In the genomic region with DNA sequence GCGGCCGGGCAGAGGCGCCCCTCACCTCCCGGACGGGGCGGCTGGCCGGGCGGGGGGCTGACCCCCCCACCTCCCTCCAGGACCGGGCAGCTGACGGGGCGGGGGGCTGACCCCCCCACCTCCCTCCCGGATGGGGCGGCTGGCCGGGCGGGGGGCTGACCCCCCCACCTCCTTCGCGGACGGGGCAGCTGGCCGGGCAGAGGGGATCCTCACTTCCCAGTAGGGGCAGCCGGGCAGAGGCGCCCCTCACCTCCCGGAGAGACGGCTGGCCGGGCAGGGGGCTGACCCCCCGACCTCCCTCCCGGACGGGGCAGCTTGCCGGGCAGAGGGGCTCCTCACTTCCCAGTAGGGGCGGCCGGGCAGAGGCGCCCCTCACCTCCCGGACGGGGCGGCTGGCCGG, we compare ENCODE assay signal across 20 cellular contexts. TPM values are rescaled to one million over a fixed set of nuclear protein-coding genes. Genes with fewer than 3 reads are reported as not detected.
"Had no signal": no experiment of that assay in that cellular context is flagged by ENCODE, and none has a peak within 500 bp of the region (broad histone marks: within the 10 kb centered on the region; RNA-seq: fewer than 3 reads in every experiment).

No MANE protein-coding gene starts in this region.

RNA-seq across cellular contexts. Expression of gene GJA8, which starts 46.9 kb away (rescaled TPM):
- total RNA-seq: activated naive CD4-positive, alpha-beta T cell treated with anti-CD3 and anti-CD28 coated beads for 36 hours; activated naive CD4-positive, alpha-beta T cell treated with anti-CD3 and anti-CD28 coated beads, Interleukin-2, amount 50 U/mL, for 72 hours; activated naive CD8-positive, alpha-beta T cell treated with anti-CD3 and anti-CD28 coated beads for 36 hours; activated naive CD8-positive, alpha-beta T cell treated with anti-CD3 and anti-CD28 coated beads, Interleukin-2, amount 10 ng/mL, durations not matched to agents 7 days and 5 days; activated T-cell treated with anti-CD3 and anti-CD28 coated beads, Interleukin-2, amount 50 U/mL, for 4 hours; activated T-cell treated with anti-CD3 and anti-CD28 coated beads, Interleukin-2, amount 50 U/mL, for 72 hours; activated T-helper 1 cell treated with anti-CD3 and anti-CD28 coated beads, Interleukin-12 subunit alpha, Interleukin-12 subunit beta, Interleukin-2, Interleukin-4 antibody, amounts not matched to agents 30 ng/mL and 10 ng/mL and 1 ng/mL, durations not matched to agents 14 hours and 24 hours and 36 hours; activated T-helper 17 cell treated with anti-CD3 and anti-CD28 coated beads, Interleukin-2, amount 50 U/mL, for 72 hours; activated T-helper 2 cell treated with anti-CD3 and anti-CD28 coated beads, Interferon-gamma antibody, Interleukin-2, Interleukin-4, amounts not matched to agents 10 μg/mL and 5 μg/mL and 100 μg/mL, durations not matched to agents 14 hours and 24 hours and 36 hours; adrenal gland; aorta; ascending aorta; astrocyte; body of pancreas; breast epithelium; bronchial epithelial cell; cardiac muscle cell; cardiac septum; cerebellum had no signal
- polyA plus RNA-seq: adipose tissue, adrenal gland, aorta, cardiac muscle cell had no signal
